In the genomic region with DNA sequence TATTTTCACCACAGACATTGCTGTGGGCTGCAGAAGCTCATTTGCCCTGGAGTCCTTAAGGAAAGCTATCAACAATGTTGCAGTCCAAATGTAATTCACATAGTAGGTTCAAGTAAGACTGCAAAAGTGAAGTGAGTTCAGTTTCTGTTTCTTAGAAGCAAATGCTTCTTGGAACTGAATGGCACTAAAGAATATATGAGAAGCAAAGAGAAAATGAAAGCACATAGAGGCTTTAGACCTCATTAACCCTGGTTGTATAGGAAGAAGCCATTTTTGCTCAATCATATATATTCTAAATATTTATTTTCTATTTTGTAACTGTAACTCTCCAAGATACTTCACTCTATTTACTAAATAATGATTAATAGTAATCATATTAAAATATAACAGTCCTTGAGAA, we compare ENCODE assay signal across 15 cellular contexts.
DNase-seq lines count a peak whose midpoint lies in the region; ATAC-seq, FAIRE-seq and TF ChIP-seq lines count a peak whose summit lies in the region.
"Had no signal": no experiment of that assay in that cellular context is flagged by ENCODE, and none has a peak within 500 bp of the region (broad histone marks: within the 10 kb centered on the region; RNA-seq: fewer than 3 reads in every experiment).

No MANE protein-coding gene starts in this region.

- no peak for FAIRE-seq in GM12892 (lab: Jason Lieb, UNC)

- no peak overlapping the region for H3K4me3 Mint-ChIP-seq in activated CD4-positive, alpha-beta memory T cell treated with anti-CD3 and anti-CD28 coated beads, Interleukin-2, amount 10 ng/mL, durations not matched to agents 7 days and 5 days
- H3K4me3 Mint-ChIP-seq: natural killer cell had no signal

- no peak for TF ChIP-seq POLR2A in GM12892 (IDR thresholded peaks at IDR 0.05; ENCODE audit: low read depth, low read length)

- peaks cover 2% of the 10 kb centered on the region for H3K4me1 Mint-ChIP-seq in activated CD4-positive, alpha-beta memory T cell treated with anti-CD3 and anti-CD28 coated beads, Interleukin-2, amount 10 ng/mL, durations not matched to agents 7 days and 5 days
- H3K4me1 Mint-ChIP-seq: natural killer cell had no signal

- no peaks in the 10 kb centered on the region for H3K27me3 Mint-ChIP-seq in activated CD4-positive, alpha-beta memory T cell treated with anti-CD3 and anti-CD28 coated beads, Interleukin-2, amount 10 ng/mL, durations not matched to agents 7 days and 5 days

- H3K9me3 Mint-ChIP-seq in activated CD4-positive, alpha-beta memory T cell treated with anti-CD3 and anti-CD28 coated beads, Interleukin-2, amount 10 ng/mL, durations not matched to agents 7 days and 5 days: peaks cover 11% of the 10 kb centered on the region

- POLR2A ChIA-PET in activated CD4-positive, alpha-beta memory T cell treated with anti-CD3 and anti-CD28 coated beads, Interleukin-2, amount 10 ng/mL, durations not matched to agents 7 days and 5 days (lab: Charles Lee): no interaction called here

- CTCF ChIA-PET in activated CD4-positive, alpha-beta memory T cell treated with anti-CD3 and anti-CD28 coated beads, Interleukin-2, amount 10 ng/mL, durations not matched to agents 7 days and 5 days (lab: Charles Lee): no interaction called here

- DNase-seq in DMS53 treated with DMSO at 0.1 percent for 48 hours (lab: John Stamatoyannopoulos, UW; ENCODE audit: unreplicated experiment) (peak; percentile 23), OCI-M1 (lab: John Stamatoyannopoulos, UW) (peak; percentile 90), C1 segment of cervical spinal cord (lab: John Stamatoyannopoulos, UW) (no peak), GM12892 (ENCODE audit: insufficient read length) (no peak)
- no peak for DNase-seq in activated naive CD4-positive, alpha-beta T cell treated with anti-CD3 and anti-CD28 coated beads, Interleukin-2, amount 50 U/mL, for 16 hours
- DNase-seq in activated CD4-positive, alpha-beta memory T cell treated with anti-CD3 and anti-CD28 coated beads, Interleukin-2, amount 10 ng/mL, durations not matched to agents 7 days and 5 days: no peak
- DNase-seq: activated effector memory CD4-positive, alpha-beta T cell treated with anti-CD3 and anti-CD28 coated beads, Interleukin-2, amount 50 U/mL, for 16 hours; body of pancreas; lower lobe of right lung; natural killer cell; NCI-H1930; NCI-H82; T-helper 9 cell had no signal

- no peak overlapping the region for H3K27ac Mint-ChIP-seq in activated CD4-positive, alpha-beta memory T cell treated with anti-CD3 and anti-CD28 coated beads, Interleukin-2, amount 10 ng/mL, durations not matched to agents 7 days and 5 days
- H3K27ac Mint-ChIP-seq: natural killer cell had no signal

- H3K36me3 Mint-ChIP-seq in activated CD4-positive, alpha-beta memory T cell treated with anti-CD3 and anti-CD28 coated beads, Interleukin-2, amount 10 ng/mL, durations not matched to agents 7 days and 5 days (ENCODE audit: low read depth): no peaks in the 10 kb centered on the region
- H3K36me3 Mint-ChIP-seq: natural killer cell had no signal

- ATAC-seq in GM18909 (IDR thresholded peaks at IDR 0.05; ENCODE audit: poor library complexity, unreplicated experiment) (peak; percentile 43), HG02870 (IDR thresholded peaks at IDR 0.05; ENCODE audit: unreplicated experiment) (peak; percentile 66)
- ATAC-seq: body of pancreas, lower lobe of right lung, natural killer cell had no signal

Comparison
In these comparisons a context has a peak if more than half of its experiments do, and no peak if none do; other contexts are left out.
1. DNase-seq: peak in DMS53 treated with DMSO at 0.1 percent for 48 hours (single experiment) and OCI-M1 (single experiment); none in C1 segment of cervical spinal cord (0 of 14), GM12892 (single experiment), activated naive CD4-positive, alpha-beta T cell treated with anti-CD3 and anti-CD28 coated beads, Interleukin-2, amount 50 U/mL, for 16 hours (single experiment) and activated CD4-positive, alpha-beta memory T cell treated with anti-CD3 and anti-CD28 coated beads, Interleukin-2, amount 10 ng/mL, durations not matched to agents 7 days and 5 days (single experiment).